18 cellular contexts compared by ENCODE assay signal in the genomic region with DNA sequence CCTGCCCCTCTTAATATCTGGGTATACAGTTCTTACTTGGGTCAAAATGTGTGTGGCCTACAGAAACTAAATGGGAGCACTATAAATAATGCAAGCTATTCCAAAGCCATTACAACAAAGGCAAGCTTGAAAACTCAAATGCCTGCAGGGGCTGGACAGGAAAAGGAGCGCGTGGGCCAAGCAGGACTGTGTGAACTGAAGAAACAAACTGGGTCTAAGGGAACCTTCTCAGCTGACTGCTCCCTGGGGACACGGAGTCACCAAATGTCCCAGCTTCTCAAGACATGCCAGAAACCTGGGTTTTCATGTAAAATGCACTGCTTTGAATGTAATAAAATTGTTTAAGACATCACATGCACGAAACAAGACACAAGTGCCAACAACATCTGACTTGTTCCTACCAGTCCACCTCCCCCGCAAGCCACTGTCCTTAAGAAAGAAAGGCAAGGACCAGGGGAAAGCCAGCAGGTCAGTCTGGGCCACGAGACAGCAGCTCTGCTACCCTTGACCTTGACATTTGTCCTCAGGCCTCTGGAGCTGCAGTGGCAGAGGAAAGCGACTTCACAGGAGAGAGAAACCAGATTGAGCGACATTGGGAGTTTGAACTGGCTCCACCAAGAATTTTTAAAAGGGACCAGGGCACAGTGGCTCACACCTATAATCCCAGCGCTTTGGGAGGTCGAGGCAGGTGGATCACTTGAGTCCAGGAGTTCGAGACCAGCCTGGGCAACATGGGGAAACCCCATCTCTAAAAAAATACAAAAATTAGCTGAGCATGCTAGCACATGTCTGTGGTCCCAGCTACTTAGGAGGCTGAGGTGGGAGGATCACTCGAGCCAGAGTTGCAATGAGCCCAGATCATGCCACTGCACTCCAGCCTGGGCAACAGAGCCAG.
DNase-seq lines count a peak whose midpoint lies in the region; ATAC-seq and TF ChIP-seq lines count a peak whose summit lies in the region.
"Had no signal": no experiment of that assay in that cellular context is flagged by ENCODE, and none has a peak within 500 bp of the region (broad histone marks: within the 10 kb centered on the region; RNA-seq: fewer than 3 reads in every experiment).

No MANE protein-coding gene starts in this region.

- peaks cover 2% of the 10 kb centered on the region for H3K36me3 Mint-ChIP-seq in neural progenitor cell
- H3K36me3 Mint-ChIP-seq: activated naive CD8-positive, alpha-beta T cell treated with anti-CD3 and anti-CD28 coated beads for 36 hours; CD8-positive, alpha-beta T cell had no signal

- H3K27me3 Mint-ChIP-seq in neural progenitor cell (ENCODE audit: insufficient read depth, low read depth): peaks cover 15% of the 10 kb centered on the region
- H3K27me3 Mint-ChIP-seq: activated naive CD8-positive, alpha-beta T cell treated with anti-CD3 and anti-CD28 coated beads for 36 hours; stimulated activated memory B cell treated with anti-CD40 and anti-IgM and Interleukin-4, amounts not matched to agents 10 μg/mL and 1 μg/mL and 100 μg/mL, for 72 hours had no signal

- TF ChIP-seq CTCF in gastroesophageal sphincter (IDR thresholded peaks at IDR 0.05) (no peak), neural progenitor cell (IDR thresholded peaks at IDR 0.05) (no peak)

- no peak overlapping the region for H3K4me3 ChIP-seq in gastroesophageal sphincter
- no peak overlapping the region for H3K4me3 ChIP-seq in neural progenitor cell

- H3K9me3 Mint-ChIP-seq in neural progenitor cell: peaks cover 13% of the 10 kb centered on the region
- H3K9me3 Mint-ChIP-seq: CD8-positive, alpha-beta T cell had no signal

- intact Hi-C loops in Right ventricle myocardium superior (cut with DNase I) (no loop called here), cardiac septum (cut with DNase I) (no loop called here)

- 80 to 85% methylated on average over 4 to 10 of the region's 12 CpGs for WGBS in gastroesophageal sphincter (ENCODE audit: low coverage in 1 of 2), 2 donors

- H3K27ac ChIP-seq in gastroesophageal sphincter (peak overlapping the region in 1 of 4 donors; percentile 6), neural progenitor cell (no peak overlapping the region)

- no peaks in the 10 kb centered on the region for H3F3A ChIP-seq in neural progenitor cell (ENCODE audit: low read depth)

- peaks cover 0 to 11% (median 0%) of the 10 kb centered on the region in 3 donors for H3K4me1 ChIP-seq in gastroesophageal sphincter
- H3K4me1 ChIP-seq in neural progenitor cell: peaks cover 10% of the 10 kb centered on the region

- no peak overlapping the region for H3K4me2 ChIP-seq in neural progenitor cell

- H3K27ac Mint-ChIP-seq in neural progenitor cell: peak overlapping the region; percentile 37
- H3K27ac Mint-ChIP-seq: activated naive CD8-positive, alpha-beta T cell treated with anti-CD3 and anti-CD28 coated beads for 36 hours; CD8-positive, alpha-beta T cell; stimulated activated memory B cell treated with anti-CD40 and anti-IgM and Interleukin-4, amounts not matched to agents 10 μg/mL and 1 μg/mL and 100 μg/mL, for 72 hours had no signal

- no peaks in the 10 kb centered on the region for H3K36me3 ChIP-seq in gastroesophageal sphincter
- no peaks in the 10 kb centered on the region for H3K36me3 ChIP-seq in neural progenitor cell

- H3K9me3 ChIP-seq in gastroesophageal sphincter (no peaks in the 10 kb centered on the region), neural progenitor cell (ENCODE audit: low read depth) (no peaks in the 10 kb centered on the region)

- no peak overlapping the region for H3K9ac ChIP-seq in neural progenitor cell

- ATAC-seq in Right ventricle myocardium superior (ENCODE audit: poor library complexity): peak; percentile 65
- peak; percentile 24 for ATAC-seq in gastroesophageal sphincter
- ATAC-seq: activated CD4-positive, CD25-positive, alpha-beta regulatory T cell treated with anti-CD3 and anti-CD28 coated beads, Interleukin-2, amount 50 U/mL, for 24 hours; CD8-positive, alpha-beta T cell; stimulated activated memory B cell treated with anti-CD40 and anti-IgM and Interleukin-4, amounts not matched to agents 10 μg/mL and 1 μg/mL and 100 μg/mL, for 72 hours had no signal

- DNase-seq in Right ventricle myocardium superior (peak; percentile 49), cardiac septum (ENCODE audit: low spot score) (no peak), neural progenitor cell (ENCODE audit: low spot score) (no peak), DMS153 treated with DMSO at 0.1 percent for 48 hours (lab: John Stamatoyannopoulos, UW; ENCODE audit: unreplicated experiment) (no peak)
- no peak for DNase-seq in stimulated activated CD4-positive, alpha-beta T cell treated with anti-CD3 and anti-CD28 coated beads, Interleukin-4, amount 100 ng/mL, for 4 hours
- DNase-seq in activated CD4-positive, alpha-beta T cell treated with anti-CD3 and anti-CD28 coated beads for 1 hour: no peak
- no peak for DNase-seq in stimulated activated CD4-positive, alpha-beta T cell treated with anti-CD3 and anti-CD28 coated beads, Interleukin-2, amount 100 ng/mL, for 48 hours
- DNase-seq: 8988T; activated CD8-positive, alpha-beta memory T cell treated with anti-CD3 and anti-CD28 coated beads, Interleukin-2, amount 50 U/mL, for 48 hours; activated naive CD8-positive, alpha-beta T cell treated with anti-CD3 and anti-CD28 coated beads for 36 hours; CD8-positive, alpha-beta T cell; KBM-7; NCI-H1417 treated with DMSO at 0.1 percent for 48 hours; NCI-H345; T-helper 1 cell had no signal

- no peak overlapping the region for H3K4me3 Mint-ChIP-seq in neural progenitor cell
- H3K4me3 Mint-ChIP-seq: activated naive CD8-positive, alpha-beta T cell treated with anti-CD3 and anti-CD28 coated beads for 36 hours; CD8-positive, alpha-beta T cell; stimulated activated memory B cell treated with anti-CD40 and anti-IgM and Interleukin-4, amounts not matched to agents 10 μg/mL and 1 μg/mL and 100 μg/mL, for 72 hours had no signal

- H2AFZ ChIP-seq in neural progenitor cell (replicated peaks): no peak overlapping the region

- no peaks in the 10 kb centered on the region for H3K27me3 ChIP-seq in gastroesophageal sphincter
- no peaks in the 10 kb centered on the region for H3K27me3 ChIP-seq in neural progenitor cell

- no peak for TF ChIP-seq POLR2A in gastroesophageal sphincter (IDR thresholded peaks at IDR 0.05)

- peaks cover 37% of the 10 kb centered on the region for H3K4me1 Mint-ChIP-seq in neural progenitor cell
- H3K4me1 Mint-ChIP-seq: activated naive CD8-positive, alpha-beta T cell treated with anti-CD3 and anti-CD28 coated beads for 36 hours; stimulated activated memory B cell treated with anti-CD40 and anti-IgM and Interleukin-4, amounts not matched to agents 10 μg/mL and 1 μg/mL and 100 μg/mL, for 72 hours had no signal

- no peaks in the 10 kb centered on the region for H3K79me2 ChIP-seq in neural progenitor cell (ENCODE audit: low read depth)

- TF ChIP-seq EP300 in gastroesophageal sphincter (IDR thresholded peaks at IDR 0.05): no peak

- H4K20me1 ChIP-seq in neural progenitor cell (ENCODE audit: low read depth): no peaks in the 10 kb centered on the region
